ENCODE assay signal across 11 cellular contexts in the genomic region with DNA sequence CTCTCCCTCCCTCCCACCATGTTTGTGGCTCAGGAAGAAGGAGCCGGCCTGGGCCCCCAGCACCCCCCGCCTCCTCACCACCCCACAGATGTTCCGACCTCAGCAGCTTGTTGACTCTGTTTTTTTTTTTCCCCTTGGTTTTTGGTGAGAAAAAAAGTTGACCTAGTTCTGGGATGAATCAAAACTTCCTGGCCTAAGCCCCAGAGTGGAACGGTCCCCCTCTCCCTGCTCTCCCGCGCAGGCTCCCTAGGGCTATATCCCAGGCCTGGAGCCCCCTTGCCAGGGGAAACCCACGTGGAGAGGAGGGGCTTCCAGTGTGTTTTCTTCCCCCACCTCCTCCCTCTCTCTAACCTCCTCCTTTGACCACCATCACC. TPM values are rescaled to one million over a fixed set of nuclear protein-coding genes. Genes with fewer than 3 reads are reported as not detected.
DNase-seq lines count a peak whose midpoint lies in the region; ATAC-seq and TF ChIP-seq lines count a peak whose summit lies in the region.
"Had no signal": no experiment of that assay in that cellular context is flagged by ENCODE, and none has a peak within 500 bp of the region (broad histone marks: within the 10 kb centered on the region; RNA-seq: fewer than 3 reads in every experiment).

No MANE protein-coding gene starts in this region.

- H3K27ac ChIP-seq in left lung (peak overlapping the region in 1 of 2 donors; percentile 59), testis (peak overlapping the region; percentile 59 to 84)

- H3K4me3 ChIP-seq in cardiac fibroblast (replicated peaks in 1 of 2; ENCODE audit: low read depth in 2 of 2, low read length in 2 of 2) (no peak overlapping the region), left lung (no peak overlapping the region), testis (no peak overlapping the region)

- WGBS in testis, 2 donors: 38 to 45% methylated on average over 7 of the region's 7 CpGs

- no peaks in the 10 kb centered on the region for H3K9me3 Mint-ChIP-seq in activated CD4-positive, alpha-beta memory T cell treated with anti-CD3 and anti-CD28 coated beads for 36 hours
- no peaks in the 10 kb centered on the region for H3K9me3 Mint-ChIP-seq in activated CD4-positive, alpha-beta memory T cell treated with anti-CD3 and anti-CD28 coated beads, Interleukin-2, amount 10 ng/mL, durations not matched to agents 7 days and 5 days

- no peak for TF ChIP-seq POLR2A in testis (IDR thresholded peaks at IDR 0.05)

- H3K4me1 Mint-ChIP-seq in activated CD4-positive, alpha-beta memory T cell treated with anti-CD3 and anti-CD28 coated beads for 36 hours (ENCODE audit: low read depth): peaks cover 28% of the 10 kb centered on the region
- peaks cover 34% of the 10 kb centered on the region for H3K4me1 Mint-ChIP-seq in activated CD4-positive, alpha-beta memory T cell treated with anti-CD3 and anti-CD28 coated beads, Interleukin-2, amount 10 ng/mL, durations not matched to agents 7 days and 5 days

- H3K9me3 ChIP-seq in left lung (no peaks in the 10 kb centered on the region), testis (no peaks in the 10 kb centered on the region)

- TF ChIP-seq CTCF in cardiac fibroblast (IDR thresholded peaks at IDR 0.05; ENCODE audit: low read depth, low read length) (no peak), left lung (IDR thresholded peaks at IDR 0.05) (no peak), testis (IDR thresholded peaks at IDR 0.05) (no peak)

- H3K36me3 ChIP-seq in left lung (no peaks in the 10 kb centered on the region), testis (ENCODE audit: low read depth, missing control alignments) (no peaks in the 10 kb centered on the region)

- H3K27ac Mint-ChIP-seq in activated CD4-positive, alpha-beta memory T cell treated with anti-CD3 and anti-CD28 coated beads for 36 hours: no peak overlapping the region
- H3K27ac Mint-ChIP-seq in activated CD4-positive, alpha-beta memory T cell treated with anti-CD3 and anti-CD28 coated beads, Interleukin-2, amount 10 ng/mL, durations not matched to agents 7 days and 5 days: no peak overlapping the region

- ATAC-seq in left lung: peak; percentile 51
- no peak for ATAC-seq in GM19324 (IDR thresholded peaks at IDR 0.05; ENCODE audit: low FRiP score, unreplicated experiment)
- ATAC-seq in GM21717 (IDR thresholded peaks at IDR 0.05; ENCODE audit: unreplicated experiment): no peak

- H3K36me3 Mint-ChIP-seq in activated CD4-positive, alpha-beta memory T cell treated with anti-CD3 and anti-CD28 coated beads for 36 hours: no peaks in the 10 kb centered on the region
- H3K36me3 Mint-ChIP-seq in activated CD4-positive, alpha-beta memory T cell treated with anti-CD3 and anti-CD28 coated beads, Interleukin-2, amount 10 ng/mL, durations not matched to agents 7 days and 5 days (ENCODE audit: low read depth): no peaks in the 10 kb centered on the region

- H3K4me1 ChIP-seq in left lung (no peaks in the 10 kb centered on the region), testis (peaks cover 44% of the 10 kb centered on the region)

- DNase-seq in activated CD4-positive, alpha-beta memory T cell treated with anti-CD3 and anti-CD28 coated beads for 36 hours: peak; percentile 55
- no peak for DNase-seq in activated CD4-positive, alpha-beta memory T cell treated with anti-CD3 and anti-CD28 coated beads, Interleukin-2, amount 10 ng/mL, durations not matched to agents 7 days and 5 days
- DNase-seq in cardiac fibroblast (ENCODE audit: low read depth in 2 of 2) (peak; percentile 64 to 82), left lung (peak in 1 of 2 donors; percentile 58), testis (peak; percentile 50), HPDE6-E6E7 (ENCODE audit: extremely low spot score) (no peak)
- DNase-seq: ACHN; activated CD8-positive, alpha-beta memory T cell treated with anti-CD3 and anti-CD28 coated beads, Interleukin-2, amount 50 U/mL, for 4 hours had no signal

- CTCF ChIA-PET in activated CD4-positive, alpha-beta memory T cell treated with anti-CD3 and anti-CD28 coated beads for 36 hours (lab: Charles Lee): interaction anchor here (1.1 to 2.3 kb wide), 2 partner anchors 21 to 63 kb away, joined by 3 to 9 read pairs; no protein-coding TSS in a partner anchor
- CTCF ChIA-PET in activated CD4-positive, alpha-beta memory T cell treated with anti-CD3 and anti-CD28 coated beads, Interleukin-2, amount 10 ng/mL, durations not matched to agents 7 days and 5 days (lab: Charles Lee): no interaction called here

- H3K4me3 Mint-ChIP-seq in activated CD4-positive, alpha-beta memory T cell treated with anti-CD3 and anti-CD28 coated beads for 36 hours: no peak overlapping the region
- no peak overlapping the region for H3K4me3 Mint-ChIP-seq in activated CD4-positive, alpha-beta memory T cell treated with anti-CD3 and anti-CD28 coated beads, Interleukin-2, amount 10 ng/mL, durations not matched to agents 7 days and 5 days

- peaks cover 15 to 86% of the 10 kb centered on the region in 2 donors for H3K27me3 ChIP-seq in left lung
- H3K27me3 ChIP-seq in testis: no peaks in the 10 kb centered on the region

- peaks cover 50% of the 10 kb centered on the region for H3K27me3 Mint-ChIP-seq in activated CD4-positive, alpha-beta memory T cell treated with anti-CD3 and anti-CD28 coated beads for 36 hours
- peaks cover 36% of the 10 kb centered on the region for H3K27me3 Mint-ChIP-seq in activated CD4-positive, alpha-beta memory T cell treated with anti-CD3 and anti-CD28 coated beads, Interleukin-2, amount 10 ng/mL, durations not matched to agents 7 days and 5 days

- POLR2A ChIA-PET in activated CD4-positive, alpha-beta memory T cell treated with anti-CD3 and anti-CD28 coated beads for 36 hours (lab: Charles Lee): interaction anchor here (1.5 kb wide), 1 partner anchor 97 kb away, joined by 6 read pairs; no protein-coding TSS in a partner anchor
- POLR2A ChIA-PET in activated CD4-positive, alpha-beta memory T cell treated with anti-CD3 and anti-CD28 coated beads, Interleukin-2, amount 10 ng/mL, durations not matched to agents 7 days and 5 days (lab: Charles Lee): no interaction called here

- intact Hi-C loops in activated CD4-positive, alpha-beta memory T cell treated with anti-CD3 and anti-CD28 coated beads for 36 hours (cut with micrococcal nuclease): no loop called here
- intact Hi-C loops in left lung (cut with DNase I) (no loop called here), testis (cut with DNase I; ENCODE audit: low total_unique reads) (loop anchor here (10.0 kb wide), 1 partner anchor 72 kb away; a partner anchor contains a TSS)

RNA-seq across cellular contexts. Expression of a gene that starts 4.0 kb away (rescaled TPM):
- total RNA-seq in activated CD4-positive, alpha-beta memory T cell treated with anti-CD3 and anti-CD28 coated beads for 36 hours: 1 to 10 TPM; 2.8 to 2.9 TPM
- total RNA-seq in activated CD4-positive, alpha-beta memory T cell treated with anti-CD3 and anti-CD28 coated beads, Interleukin-2, amount 10 ng/mL, durations not matched to agents 7 days and 5 days: 1 to 10 TPM; 1.1 TPM
- total RNA-seq in left lung: 10 to 100 TPM; 15.9 to 21.9 TPM
- total RNA-seq in testis: 1 to 10 TPM; 5.5 to 7.0 TPM
- 7.6 TPM for polyA plus RNA-seq in testis (ENCODE audit: insufficient read depth, low read depth, low replicate concordance)

RNA-seq across cellular contexts. Expression of a gene that starts 7.0 kb away (rescaled TPM):
- total RNA-seq in activated CD4-positive, alpha-beta memory T cell treated with anti-CD3 and anti-CD28 coated beads for 36 hours: not detected
- total RNA-seq in activated CD4-positive, alpha-beta memory T cell treated with anti-CD3 and anti-CD28 coated beads, Interleukin-2, amount 10 ng/mL, durations not matched to agents 7 days and 5 days: not detected
- not detected for total RNA-seq in left lung
- 1 to 10 TPM in 1 of 2 donors, not detected in 1; 1.7 TPM for total RNA-seq in testis
- 3.7 TPM for polyA plus RNA-seq in testis (ENCODE audit: insufficient read depth, low read depth, low replicate concordance)
- total RNA-seq: epithelial cell of proximal tubule had no signal

Comparison
In these comparisons a context has a peak if more than half of its experiments do, and no peak if none do; other contexts are left out.
1. DNase-seq: peak in activated CD4-positive, alpha-beta memory T cell treated with anti-CD3 and anti-CD28 coated beads for 36 hours (single experiment), cardiac fibroblast (2 of 2) and testis (single experiment); none in activated CD4-positive, alpha-beta memory T cell treated with anti-CD3 and anti-CD28 coated beads, Interleukin-2, amount 10 ng/mL, durations not matched to agents 7 days and 5 days (single experiment) and HPDE6-E6E7 (single experiment).